In the genomic region with DNA sequence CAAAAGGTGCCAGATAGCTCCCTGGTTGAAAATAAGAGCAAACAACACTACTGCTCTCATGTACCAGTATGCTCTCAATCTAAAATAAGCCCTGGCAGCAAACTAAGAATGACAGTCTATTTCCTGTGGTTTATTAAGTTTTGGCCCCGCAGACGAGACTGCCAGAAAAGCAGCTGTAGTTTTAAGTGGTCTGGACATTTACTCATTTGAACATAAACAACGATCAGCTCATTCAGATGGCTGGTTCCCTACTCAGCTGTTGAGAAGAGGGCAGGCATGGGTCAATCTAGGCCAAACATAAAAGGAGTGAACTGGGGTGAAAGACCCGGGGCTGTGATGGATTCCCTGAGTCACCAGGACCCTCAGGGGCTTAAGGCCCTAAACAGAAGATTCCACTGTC, we compare ENCODE assay signal across 1 cellular context.
TF ChIP-seq lines count a peak whose summit lies in the region.

No MANE protein-coding gene starts in this region.

TF ChIP-seq in SK-N-SH, 30 proteins besides CTCF, POLR2A, EP300 and RAD21 (continued from another document):
- TF ChIP-seq USF2 (IDR thresholded peaks at IDR 0.05; ENCODE audit: borderline replicate concordance, low read depth, low read length) (no peak), SMC3 (IDR thresholded peaks at IDR 0.05; ENCODE audit: low read depth, low read length) (no peak), SIN3A (IDR thresholded peaks at IDR 0.05; ENCODE audit: borderline replicate concordance, low read depth, low read length) (0 out of 2 replicates have a peak, but pooled peaks have one; percentile 44), GATA2 (CRISPR knock-in tag; IDR thresholded peaks at IDR 0.05) (peak; percentile 75), FOXM1 (IDR thresholded peaks at IDR 0.05; ENCODE audit: low read depth) (no peak), FOXJ3 (CRISPR knock-in tag; IDR thresholded peaks at IDR 0.05) (peak; percentile 99), RCOR1 (IDR thresholded peaks at IDR 0.05; ENCODE audit: low read length) (peak; percentile 98), NRF1 (IDR thresholded peaks at IDR 0.05; ENCODE audit: low read depth, low read length) (no peak), RXRA (IDR thresholded peaks at IDR 0.05; ENCODE audit: borderline replicate concordance, low read depth) (no peak), FOSL2 (IDR thresholded peaks at IDR 0.05; ENCODE audit: borderline replicate concordance, low read depth) (no peak), RFX5 (IDR thresholded peaks at IDR 0.05; ENCODE audit: low read length) (no peak), TEAD4 (IDR thresholded peaks at IDR 0.05; ENCODE audit: borderline replicate concordance, insufficient read depth) (no peak), TCF12 (IDR thresholded peaks at IDR 0.05) (peak; percentile 71; the same call in 1 of the 2 replicates), POLR2AphosphoS5 (IDR thresholded peaks at IDR 0.05; ENCODE audit: low read depth, low read length) (peak; percentile 70), PBX3 (IDR thresholded peaks at IDR 0.05) (peak; percentile 65; the same call in 1 of the 2 replicates), YY1 (IDR thresholded peaks at IDR 0.05; ENCODE audit: low read depth) (no peak), MXI1 (IDR thresholded peaks at IDR 0.05; ENCODE audit: low read depth, low read length) (peak; percentile 83; the same call in 1 of the 2 replicates), MEF2A (IDR thresholded peaks at IDR 0.05; ENCODE audit: borderline replicate concordance, low read depth) (no peak)
- TF ChIP-seq, protein P1, sequence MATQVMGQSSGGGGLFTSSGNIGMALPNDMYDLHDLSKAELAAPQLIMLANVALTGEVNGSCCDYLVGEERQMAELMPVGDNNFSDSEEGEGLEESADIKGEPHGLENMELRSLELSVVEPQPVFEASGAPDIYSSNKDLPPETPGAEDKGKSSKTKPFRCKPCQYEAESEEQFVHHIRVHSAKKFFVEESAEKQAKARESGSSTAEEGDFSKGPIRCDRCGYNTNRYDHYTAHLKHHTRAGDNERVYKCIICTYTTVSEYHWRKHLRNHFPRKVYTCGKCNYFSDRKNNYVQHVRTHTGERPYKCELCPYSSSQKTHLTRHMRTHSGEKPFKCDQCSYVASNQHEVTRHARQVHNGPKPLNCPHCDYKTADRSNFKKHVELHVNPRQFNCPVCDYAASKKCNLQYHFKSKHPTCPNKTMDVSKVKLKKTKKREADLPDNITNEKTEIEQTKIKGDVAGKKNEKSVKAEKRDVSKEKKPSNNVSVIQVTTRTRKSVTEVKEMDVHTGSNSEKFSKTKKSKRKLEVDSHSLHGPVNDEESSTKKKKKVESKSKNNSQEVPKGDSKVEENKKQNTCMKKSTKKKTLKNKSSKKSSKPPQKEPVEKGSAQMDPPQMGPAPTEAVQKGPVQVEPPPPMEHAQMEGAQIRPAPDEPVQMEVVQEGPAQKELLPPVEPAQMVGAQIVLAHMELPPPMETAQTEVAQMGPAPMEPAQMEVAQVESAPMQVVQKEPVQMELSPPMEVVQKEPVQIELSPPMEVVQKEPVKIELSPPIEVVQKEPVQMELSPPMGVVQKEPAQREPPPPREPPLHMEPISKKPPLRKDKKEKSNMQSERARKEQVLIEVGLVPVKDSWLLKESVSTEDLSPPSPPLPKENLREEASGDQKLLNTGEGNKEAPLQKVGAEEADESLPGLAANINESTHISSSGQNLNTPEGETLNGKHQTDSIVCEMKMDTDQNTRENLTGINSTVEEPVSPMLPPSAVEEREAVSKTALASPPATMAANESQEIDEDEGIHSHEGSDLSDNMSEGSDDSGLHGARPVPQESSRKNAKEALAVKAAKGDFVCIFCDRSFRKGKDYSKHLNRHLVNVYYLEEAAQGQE (IDR thresholded peaks at IDR 0.05; ENCODE audit: low read depth, low read length) = no peak
